16 cellular contexts compared by ENCODE assay signal in genomic region chr4:40870076-40870624, GRCh38.
DNase-seq lines count a peak whose midpoint lies in the region; ATAC-seq and TF ChIP-seq lines count a peak whose summit lies in the region.
"Had no signal": no experiment of that assay in that cellular context is flagged by ENCODE, and none has a peak within 500 bp of the region (broad histone marks: within the 10 kb centered on the region; RNA-seq: fewer than 3 reads in every experiment).

No MANE protein-coding gene starts in this region.

- peaks cover 10% of the 10 kb centered on the region for H3K4me1 Mint-ChIP-seq in MCF 10A (ENCODE audit: insufficient read depth, unreplicated experiment)
- H3K4me1 Mint-ChIP-seq in endothelial cell (ENCODE audit: unreplicated experiment): peaks cover 7% of the 10 kb centered on the region
- H3K4me1 Mint-ChIP-seq: CD4-positive, CD25-positive, alpha-beta regulatory T cell had no signal

- peaks cover 8% of the 10 kb centered on the region for H3K36me3 ChIP-seq in mammary epithelial cell (ENCODE audit: insufficient read depth, low read length)
- no peaks in the 10 kb centered on the region for H3K36me3 ChIP-seq in neuronal stem cell (replicated peaks in 1 of 2; ENCODE audit: control insufficient read depth in 2 of 2, insufficient read depth in 2 of 2, low read length in 2 of 2)
- H3K36me3 ChIP-seq: HAP-1 had no signal

- 62% methylated on average over 4 of the region's 5 CpGs for WGBS in mammary epithelial cell (ENCODE audit: low coverage, missing lambda C conversion rate)
- no CpG with 5 or more reads among the region's 5 CpGs for whole genome bisulfite sequencing in neuronal stem cell (ENCODE audit: extremely low coverage in 2 of 2, insufficient read length in 2 of 2, insufficient replicate concordance in 1 of 2), 2 donors

- H2AFZ ChIP-seq in mammary epithelial cell (ENCODE audit: low read depth, low read length) (no peak overlapping the region), neuronal stem cell (ENCODE audit: low read length) (no peak overlapping the region)

- dilution Hi-C loops in mammary epithelial cell (cut with HindIII; ENCODE audit: low sequenced_read_pairs): no loop called here

- H3K4ac ChIP-seq in neuronal stem cell (ENCODE audit: low read length): no peak overlapping the region

- no peaks in the 10 kb centered on the region for H3K79me1 ChIP-seq in neuronal stem cell (ENCODE audit: low read depth, low read length)

- no peak overlapping the region for H2BK5ac ChIP-seq in neuronal stem cell (ENCODE audit: low read length)

- intact Hi-C loops in MCF 10A (cut with micrococcal nuclease): no loop called here
- intact Hi-C loops in mammary epithelial cell (cut with micrococcal nuclease): no loop called here

- H3K14ac ChIP-seq in neuronal stem cell (ENCODE audit: low read length): no peak overlapping the region

- no peak overlapping the region for H2BK120ac ChIP-seq in neuronal stem cell (ENCODE audit: low read depth, low read length)

- ATAC-seq in GM19328 (IDR thresholded peaks at IDR 0.05; ENCODE audit: unreplicated experiment): no peak
- ATAC-seq: GM12878, HepG2 had no signal

- no peak overlapping the region for H4K8ac ChIP-seq in neuronal stem cell (ENCODE audit: low read depth, low read length)

- DNase-seq in MCF 10A (ENCODE audit: unreplicated experiment): no peak
- no peak for DNase-seq in mammary epithelial cell
- peak; percentile 67 for DNase-seq in NCI-H1092 treated with DMSO at 0.1 percent for 48 hours (lab: John Stamatoyannopoulos, UW)
- DNase-seq in neuronal stem cell (ENCODE audit: low spot score): no peak
- no peak for DNase-seq in endothelial cell (ENCODE audit: low spot score)
- no peak for DNase-seq in NCI-H2029 treated with DMSO at 0.1 percent for 48 hours (lab: John Stamatoyannopoulos, UW)
- DNase-seq: ACHN; Calu3; CD4-positive, CD25-positive, alpha-beta regulatory T cell; DMS 273 treated with DMSO at 0.1 percent for 48 hours; HFFc6 had no signal

- POLR2A ChIA-PET in MCF 10A (lab: Yijun Ruan, JAX): no interaction called here

- H3K4me3 Mint-ChIP-seq in MCF 10A (ENCODE audit: unreplicated experiment) (no peak overlapping the region), endothelial cell (ENCODE audit: unreplicated experiment) (no peak overlapping the region)
- H3K4me3 Mint-ChIP-seq: CD4-positive, CD25-positive, alpha-beta regulatory T cell; HFFc6 had no signal

- H3K4me3 ChIP-seq in mammary epithelial cell (replicated peaks in 1 of 3; ENCODE audit: insufficient read depth in 1 of 3, low read depth in 2 of 3, low read length in 3 of 3): no peak overlapping the region
- no peak overlapping the region for H3K4me3 ChIP-seq in neuronal stem cell (ENCODE audit: low read length in 2 of 2)
- H3K4me3 ChIP-seq: BLaER1 treated with 17β-estradiol and CSF1 and Interleukin-3, amounts not matched to agents 10 nM and 100 nM; GM12878; HAP-1 had no signal

- H3K9ac ChIP-seq in mammary epithelial cell (ENCODE audit: insufficient read depth, low read length) (no peak overlapping the region), neuronal stem cell (ENCODE audit: low read depth, low read length, poor library complexity) (no peak overlapping the region)
- H3K9ac ChIP-seq: BLaER1 treated with 17β-estradiol and CSF1 and Interleukin-3, amounts not matched to agents 10 nM and 100 nM had no signal

- no peak overlapping the region for H3K4me2 ChIP-seq in mammary epithelial cell (ENCODE audit: insufficient read depth, low read depth, low read length)
- no peak overlapping the region for H3K4me2 ChIP-seq in neuronal stem cell (ENCODE audit: insufficient read depth, low read length, poor library complexity, severe bottlenecking)
- H3K4me2 ChIP-seq: BLaER1 treated with 17β-estradiol and CSF1 and Interleukin-3, amounts not matched to agents 10 nM and 100 nM had no signal

- BruUV-seq in MCF 10A (replicated peaks; lab: Mats Ljungman, UMichigan): no TSS peak
- BruUV-seq in mammary epithelial cell (replicated peaks; lab: Mats Ljungman, UMichigan): no TSS peak

- H3K27me3 ChIP-seq in mammary epithelial cell (ENCODE audit: insufficient read depth, low read length) (no peaks in the 10 kb centered on the region), neuronal stem cell (ENCODE audit: control insufficient read depth in 3 of 3, insufficient read depth in 3 of 3, low read depth in 1 of 3, low read length in 3 of 3) (peaks cover 0 to 6% (median 0%) of the 10 kb centered on the region in 3 experiments)
- H3K27me3 ChIP-seq: BLaER1 treated with 17β-estradiol and CSF1 and Interleukin-3, amounts not matched to agents 10 nM and 100 nM had no signal

- H3K18ac ChIP-seq in neuronal stem cell (ENCODE audit: low read length): peak overlapping the region; percentile 54

- H4K91ac ChIP-seq in neuronal stem cell (ENCODE audit: low read depth, low read length, poor library complexity): no peak overlapping the region

- H3K79me2 ChIP-seq in mammary epithelial cell (ENCODE audit: insufficient read depth, low read length): no peaks in the 10 kb centered on the region

- H4K20me1 ChIP-seq in mammary epithelial cell (ENCODE audit: insufficient read depth, low read length): no peaks in the 10 kb centered on the region
- H4K20me1 ChIP-seq: BLaER1 treated with 17β-estradiol and CSF1 and Interleukin-3, amounts not matched to agents 10 nM and 100 nM had no signal

- H3K36me3 Mint-ChIP-seq in MCF 10A (ENCODE audit: insufficient read depth, unreplicated experiment) (peaks cover 82% of the 10 kb centered on the region), endothelial cell (ENCODE audit: low read depth, unreplicated experiment) (peaks cover 11% of the 10 kb centered on the region)
- H3K36me3 Mint-ChIP-seq: CD4-positive, CD25-positive, alpha-beta regulatory T cell had no signal

- no peak overlapping the region for H2BK15ac ChIP-seq in neuronal stem cell (ENCODE audit: low read length)

- no peak overlapping the region for H2AK5ac ChIP-seq in neuronal stem cell (ENCODE audit: low read depth, low read length)

- no peak overlapping the region for H3K23ac ChIP-seq in neuronal stem cell (ENCODE audit: low read depth, low read length, poor library complexity)

- H3K9me3 Mint-ChIP-seq in MCF 10A (ENCODE audit: unreplicated experiment): no peaks in the 10 kb centered on the region
- H3K9me3 Mint-ChIP-seq in endothelial cell (ENCODE audit: unreplicated experiment): no peaks in the 10 kb centered on the region
- H3K9me3 Mint-ChIP-seq: CD4-positive, CD25-positive, alpha-beta regulatory T cell; HFFc6 had no signal

- H3K27me3 Mint-ChIP-seq in MCF 10A (ENCODE audit: insufficient read depth, unreplicated experiment): no peaks in the 10 kb centered on the region
- peaks cover under 1% of the 10 kb centered on the region for H3K27me3 Mint-ChIP-seq in endothelial cell (ENCODE audit: unreplicated experiment)

- no peak overlapping the region for H2BK12ac ChIP-seq in neuronal stem cell (ENCODE audit: low read length)

- in situ Hi-C loops in mammary epithelial cell (cut with MboI; ENCODE audit: low sequenced_read_pairs in 2 of 2): no loop called here

- H3K4me1 ChIP-seq in mammary epithelial cell (ENCODE audit: insufficient read depth, low read length) (no peaks in the 10 kb centered on the region), neuronal stem cell (ENCODE audit: control insufficient read depth in 2 of 2, insufficient read depth in 1 of 2, low read depth in 1 of 2, low read length in 2 of 2) (peaks cover 5 to 8% of the 10 kb centered on the region in 2 donors)
- H3K4me1 ChIP-seq: HAP-1 had no signal

- CTCF ChIA-PET in MCF 10A (lab: Yijun Ruan, JAX): interaction anchor here (1.0 to 1.4 kb wide), 2 partner anchors 9 to 29 kb away, joined by 3 to 4 read pairs; no protein-coding TSS in a partner anchor
- CTCF ChIA-PET in mammary epithelial cell (lab: Charles Lee; ENCODE audit: low non-redundant PET): no interaction called here

- H3K9me3 ChIP-seq in mammary epithelial cell (replicated peaks; ENCODE audit: insufficient read depth, low read length): no peaks in the 10 kb centered on the region
- no peaks in the 10 kb centered on the region for H3K9me3 ChIP-seq in neuronal stem cell (replicated peaks in 1 of 2; ENCODE audit: control insufficient read depth in 2 of 2, insufficient read depth in 1 of 2, low read depth in 1 of 2, low read length in 2 of 2)
- H3K9me3 ChIP-seq: BLaER1 treated with 17β-estradiol and CSF1 and Interleukin-3, amounts not matched to agents 10 nM and 100 nM; HAP-1 had no signal

- no peak for TF ChIP-seq CTCF in MCF 10A (IDR thresholded peaks at IDR 0.05; ENCODE audit: unreplicated experiment)
- no peak for TF ChIP-seq CTCF in mammary epithelial cell (conservative IDR thresholded peaks at IDR 0.05 in 1 of 2, IDR thresholded peaks at IDR 0.05 in 1 of 2; ENCODE audit: extremely low read depth in 1 of 2, insufficient read depth in 1 of 2, low read depth in 1 of 2, low read length in 2 of 2)
- TF ChIP-seq CTCF in endothelial cell (IDR thresholded peaks at IDR 0.05; ENCODE audit: unreplicated experiment): no peak

- peak overlapping the region; percentile 28 for H3K27ac Mint-ChIP-seq in MCF 10A (ENCODE audit: low read depth, unreplicated experiment)
- H3K27ac Mint-ChIP-seq in endothelial cell (ENCODE audit: unreplicated experiment): no peak overlapping the region
- H3K27ac Mint-ChIP-seq: CD4-positive, CD25-positive, alpha-beta regulatory T cell; HFFc6 had no signal

- H3K27ac ChIP-seq in mammary epithelial cell (ENCODE audit: insufficient read depth, low read depth, low read length) (no peak overlapping the region), neuronal stem cell (replicated peaks; ENCODE audit: low read length) (no peak overlapping the region)
- H3K27ac ChIP-seq: BLaER1 treated with 17β-estradiol and CSF1 and Interleukin-3, amounts not matched to agents 10 nM and 100 nM had no signal
